8 cellular contexts compared by ENCODE assay signal in genomic region chr2:204145197-204146190, GRCh38.
DNase-seq lines count a peak whose midpoint lies in the region; ATAC-seq, FAIRE-seq and TF ChIP-seq lines count a peak whose summit lies in the region.

No MANE protein-coding gene starts in this region.

- DNase-seq in BE2C = peak; percentile 78
- DNase-seq in GM19239 (ENCODE audit: insufficient read length, low spot score) = peak; percentile 41
- DNase-seq in NCI-H446 (lab: John Stamatoyannopoulos, UW) = peak; percentile 17 to 82
- DNase-seq in activated CD4-positive, alpha-beta T cell treated with anti-CD3 and anti-CD28 coated beads, Interleukin-2, amount 50 U/mL, for 1 hour = peak; percentile 74
- peak; percentile 68 to 80 for DNase-seq in dermis microvascular lymphatic vessel endothelial cell (ENCODE audit: low read depth in 2 of 2)
- DNase-seq in lower lobe of right lung = peak; percentile 81
- peak; percentile 61 to 79 (median 68) for DNase-seq in stimulated activated CD4-positive, alpha-beta T cell treated with anti-CD3 and anti-CD28 coated beads, TNF-alpha, amount 100 ng/mL, for 24 hours (ENCODE audit: low read depth in 3 of 3)

- H3K4me3 ChIP-seq in BE2C (ENCODE audit: low read depth, low read length) (no peak overlapping the region), lower lobe of right lung (peak overlapping the region; percentile 50)

- FAIRE-seq in GM19239 (lab: Jason Lieb, UNC) = peak; percentile 40

- H3K27ac ChIP-seq in lower lobe of right lung = peak overlapping the region; percentile 32

- H3K36me3 ChIP-seq in BE2C = no peaks in the 10 kb centered on the region
- H3K36me3 ChIP-seq in lower lobe of right lung = no peaks in the 10 kb centered on the region

- no peaks in the 10 kb centered on the region for H3K9me3 ChIP-seq in BE2C
- H3K9me3 ChIP-seq in lower lobe of right lung = no peaks in the 10 kb centered on the region

- TF ChIP-seq CTCF in BE2C (IDR thresholded peaks at IDR 0.05; ENCODE audit: low read depth, low read length) = peak; percentile 96
- TF ChIP-seq CTCF in lower lobe of right lung (IDR thresholded peaks at IDR 0.05) = peak; percentile 96

- H3K4me1 ChIP-seq in BE2C = no peaks in the 10 kb centered on the region
- no peaks in the 10 kb centered on the region for H3K4me1 ChIP-seq in lower lobe of right lung

- H3K27me3 ChIP-seq in BE2C (no peaks in the 10 kb centered on the region), lower lobe of right lung (ENCODE audit: low read depth) (no peaks in the 10 kb centered on the region)

- intact Hi-C loops in lower lobe of right lung (cut with DNase I) = no loop called here

- ATAC-seq in HG03432 (IDR thresholded peaks at IDR 0.05; ENCODE audit: unreplicated experiment) = peak; percentile 99
- ATAC-seq in lower lobe of right lung = peak; percentile 96 to 97
